In genomic region chr1:227901239-227901905, GRCh38 we compare ENCODE assay signal across 25 cellular contexts. TPM values are rescaled to one million over a fixed set of nuclear protein-coding genes. Genes with fewer than 3 reads are reported as not detected.
A peak's percentile ranks its signal among the peaks of the same experiment; 100 is the strongest.
DNase-seq lines count a peak whose midpoint lies in the region; ATAC-seq and TF ChIP-seq lines count a peak whose summit lies in the region.
"Had no signal": no experiment of that assay in that cellular context is flagged by ENCODE, and none has a peak within 500 bp of the region (broad histone marks: within the 10 kb centered on the region; RNA-seq: fewer than 3 reads in every experiment).

No MANE protein-coding gene starts in this region.

- 92% methylated on average over 13 of the region's 13 CpGs for WGBS in right cardiac atrium
- WGBS in psoas muscle, 3 donors, result 93 to 96% (median 93%) methylated on average over 13 of the region's 13 CpGs

- H3K36me3 ChIP-seq in BE2C, result no peaks in the 10 kb centered on the region
- no peaks in the 10 kb centered on the region for H3K36me3 ChIP-seq in RWPE2 (ENCODE audit: low read depth)
- no peaks in the 10 kb centered on the region for H3K36me3 ChIP-seq in psoas muscle (ENCODE audit: insufficient read depth in 1 of 2, low read depth in 1 of 2)
- H3K36me3 ChIP-seq: breast epithelium had no signal

- H3K9me3 ChIP-seq in BE2C, result no peaks in the 10 kb centered on the region
- no peaks in the 10 kb centered on the region for H3K9me3 ChIP-seq in RWPE2 (ENCODE audit: severe bottlenecking)
- no peaks in the 10 kb centered on the region for H3K9me3 ChIP-seq in right cardiac atrium (ENCODE audit: control insufficient read depth, low read length)
- H3K9me3 ChIP-seq in psoas muscle, result no peaks in the 10 kb centered on the region
- H3K9me3 ChIP-seq: breast epithelium, testis had no signal

- H3K4me3 ChIP-seq in BE2C (ENCODE audit: low read depth, low read length), result no peak overlapping the region
- H3K4me3 ChIP-seq in RWPE2 (ENCODE audit: severe bottlenecking), result no peak overlapping the region
- no peak overlapping the region for H3K4me3 ChIP-seq in right cardiac atrium (ENCODE audit: low read length)
- H3K4me3 ChIP-seq in psoas muscle, result no peak overlapping the region
- H3K4me3 ChIP-seq: breast epithelium, coronary artery, testis had no signal

- DNase-seq in BE2C (peak; percentile 3), RWPE2 (ENCODE audit: low spot score) (peak; percentile 20), right cardiac atrium (peak; percentile 3 to 47 (median 38)), psoas muscle (peak; percentile 7 to 40), globus pallidus (ENCODE audit: low spot score) (no peak)
- DNase-seq: activated CD8-positive, alpha-beta memory T cell treated with anti-CD3 and anti-CD28 coated beads, Interleukin-2, amount 50 U/mL, for 48 hours; effector memory CD8-positive, alpha-beta T cell; hypothalamus; NCI-H1105 treated with DMSO at 0.1 percent for 48 hours; NCI-H2081; NCI-H226; NCI-H748 treated with DMSO at 0.1 percent for 48 hours; occipital lobe; stimulated activated CD4-positive, alpha-beta T cell treated with anti-CD3 and anti-CD28 coated beads, Interleukin-12 subunit alpha, Interleukin-12 subunit beta, amount 100 ng/mL, for 4 hours; stimulated activated CD4-positive, alpha-beta T cell treated with anti-CD3 and anti-CD28 coated beads, Interleukin-4, amount 100 ng/mL, for 24 hours; testis had no signal

- H3K27ac ChIP-seq in RWPE2 (ENCODE audit: poor library complexity, severe bottlenecking), result no peak overlapping the region
- H3K27ac ChIP-seq in right cardiac atrium (ENCODE audit: low read length), result no peak overlapping the region
- H3K27ac ChIP-seq in psoas muscle, result no peak overlapping the region
- H3K27ac ChIP-seq: breast epithelium, coronary artery, foreskin keratinocyte, testis, VCaP had no signal

- ATAC-seq in RWPE2 (ENCODE audit: low read depth), result no peak
- no peak for ATAC-seq in right cardiac atrium
- no peak for ATAC-seq in psoas muscle
- no peak for ATAC-seq in GM19452 (IDR thresholded peaks at IDR 0.05; ENCODE audit: unreplicated experiment)
- no peak for ATAC-seq in GM21528 (IDR thresholded peaks at IDR 0.05; ENCODE audit: low FRiP score, unreplicated experiment)
- ATAC-seq: activated T-helper 17 cell treated with anti-CD3 and anti-CD28 coated beads, Interleukin-2, amount 50 U/mL, for 72 hours; effector memory CD8-positive, alpha-beta T cell; esophagus mucosa had no signal

- no peaks in the 10 kb centered on the region for H3K27me3 ChIP-seq in BE2C
- H3K27me3 ChIP-seq in RWPE2 (ENCODE audit: insufficient read depth, poor library complexity, severe bottlenecking), result no peaks in the 10 kb centered on the region
- no peaks in the 10 kb centered on the region for H3K27me3 ChIP-seq in right cardiac atrium (ENCODE audit: control insufficient read depth, insufficient read depth)
- no peaks in the 10 kb centered on the region for H3K27me3 ChIP-seq in psoas muscle (ENCODE audit: insufficient read depth in 3 of 3, low read length in 2 of 3)
- H3K27me3 ChIP-seq: breast epithelium, foreskin keratinocyte, testis had no signal

- no peak for TF ChIP-seq CTCF in BE2C (IDR thresholded peaks at IDR 0.05; ENCODE audit: low read depth, low read length)
- TF ChIP-seq CTCF in RWPE2 (IDR thresholded peaks at IDR 0.05; ENCODE audit: poor library complexity, severe bottlenecking), result no peak
- TF ChIP-seq CTCF in psoas muscle (IDR thresholded peaks at IDR 0.05), result no peak

- no peaks in the 10 kb centered on the region for H3K4me1 ChIP-seq in BE2C
- no peaks in the 10 kb centered on the region for H3K4me1 ChIP-seq in RWPE2 (ENCODE audit: insufficient read depth, poor library complexity, severe bottlenecking)
- H3K4me1 ChIP-seq in right cardiac atrium (ENCODE audit: control insufficient read depth, insufficient read depth, low read length), result no peaks in the 10 kb centered on the region
- no peaks in the 10 kb centered on the region for H3K4me1 ChIP-seq in psoas muscle
- H3K4me1 ChIP-seq: foreskin keratinocyte had no signal

- intact Hi-C loops in right cardiac atrium (cut with DNase I) (no loop called here), psoas muscle (cut with DNase I) (no loop called here)

RNA-seq across cellular contexts. Expression of gene WNT9A, which starts 46.4 kb away (rescaled TPM):
- not detected for polyA plus RNA-seq in BE2C (2012; ENCODE audit: insufficient read depth, insufficient read length, low read depth)
- total RNA-seq in right cardiac atrium, result 1 to 10 TPM in 2 of 4 donors, under 1 TPM in 2; 0.60 to 1.8 (median 1.2) TPM
- polyA plus RNA-seq in right cardiac atrium, result 0.63 TPM
- 10 to 100 TPM in 3 of 4 donors, 1 to 10 TPM in 1; 7.6 to 49.7 (median 23.1) TPM for total RNA-seq in psoas muscle
- 10 to 100 TPM in 2 of 3 donors, 1 to 10 TPM in 1; 7.9 to 25.8 (median 18.1) TPM for polyA plus RNA-seq in psoas muscle
- polyA plus RNA-seq: IgD-negative memory B cell had no signal
